2 cellular contexts compared by ENCODE assay signal in genomic region chr17:42562845-42563509, GRCh38.
TF ChIP-seq lines count a peak whose summit lies in the region.

No MANE protein-coding gene starts in this region.

TF ChIP-seq in SK-N-SH, 30 proteins besides CTCF, POLR2A, EP300 and RAD21 (continued from another document):
- TF ChIP-seq MAX (IDR thresholded peaks at IDR 0.05; ENCODE audit: low read depth) (no peak), ELF1 (IDR thresholded peaks at IDR 0.05) (no peak), TAF1 (IDR thresholded peaks at IDR 0.05; ENCODE audit: borderline replicate concordance, low read depth, low read length) (no peak), TEAD4 (IDR thresholded peaks at IDR 0.05; ENCODE audit: borderline replicate concordance, insufficient read depth) (no peak), JUND (IDR thresholded peaks at IDR 0.05) (no peak), MXI1 (IDR thresholded peaks at IDR 0.05; ENCODE audit: low read depth, low read length) (no peak)
TF ChIP-seq in SK-N-SH: peak in this region for 0.

TF ChIP-seq in SK-N-SH treated with all-trans-retinoic acid at 6 μM for 48 hours, 23 proteins besides CTCF, POLR2A, EP300 and RAD21 (continued from another document):
- no peak for TF ChIP-seq PATZ1 (CRISPR knock-in tag; IDR thresholded peaks at IDR 0.05; ENCODE audit: borderline replicate concordance)
- no peak for TF ChIP-seq TOX (CRISPR knock-in tag; IDR thresholded peaks at IDR 0.05; ENCODE audit: borderline replicate concordance)
- TF ChIP-seq RARB (CRISPR knock-in tag; IDR thresholded peaks at IDR 0.05) = no peak
- TF ChIP-seq, protein P1, sequence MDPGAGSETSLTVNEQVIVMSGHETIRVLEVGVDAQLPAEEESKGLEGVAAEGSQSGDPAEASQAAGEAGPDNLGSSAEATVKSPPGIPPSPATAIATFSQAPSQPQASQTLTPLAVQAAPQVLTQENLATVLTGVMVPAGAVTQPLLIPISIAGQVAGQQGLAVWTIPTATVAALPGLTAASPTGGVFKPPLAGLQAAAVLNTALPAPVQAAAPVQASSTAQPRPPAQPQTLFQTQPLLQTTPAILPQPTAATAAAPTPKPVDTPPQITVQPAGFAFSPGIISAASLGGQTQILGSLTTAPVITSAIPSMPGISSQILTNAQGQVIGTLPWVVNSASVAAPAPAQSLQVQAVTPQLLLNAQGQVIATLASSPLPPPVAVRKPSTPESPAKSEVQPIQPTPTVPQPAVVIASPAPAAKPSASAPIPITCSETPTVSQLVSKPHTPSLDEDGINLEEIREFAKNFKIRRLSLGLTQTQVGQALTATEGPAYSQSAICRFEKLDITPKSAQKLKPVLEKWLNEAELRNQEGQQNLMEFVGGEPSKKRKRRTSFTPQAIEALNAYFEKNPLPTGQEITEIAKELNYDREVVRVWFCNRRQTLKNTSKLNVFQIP (CRISPR knock-in tag; IDR thresholded peaks at IDR 0.05; ENCODE audit: borderline replicate concordance, low read depth) = no peak
- TF ChIP-seq ISL1 (CRISPR knock-in tag; IDR thresholded peaks at IDR 0.05) = no peak
- no peak for TF ChIP-seq ZNF565 (CRISPR knock-in tag; conservative IDR thresholded peaks at IDR 0.05; ENCODE audit: low read depth)
